25 cellular contexts compared by ENCODE assay signal in the genomic region with DNA sequence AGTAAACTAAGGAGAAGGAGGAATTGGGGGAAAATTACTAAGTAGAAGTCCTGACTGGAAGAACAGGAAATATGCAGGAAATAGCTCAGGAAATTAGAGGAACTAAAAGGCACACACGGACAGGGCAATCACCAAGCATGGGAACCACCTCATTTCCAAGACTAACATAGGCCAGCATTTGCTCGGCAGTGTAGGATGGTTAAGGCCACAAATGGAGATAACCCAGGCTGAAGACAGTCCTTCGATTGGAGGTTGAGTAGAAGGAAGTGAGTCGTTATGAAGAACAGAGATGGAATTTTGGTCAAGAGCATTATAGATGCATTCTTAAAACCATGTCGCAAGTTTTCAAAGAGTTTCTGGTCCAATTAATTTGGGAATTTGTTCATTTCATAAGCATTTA.
DNase-seq lines count a peak whose midpoint lies in the region; ATAC-seq and TF ChIP-seq lines count a peak whose summit lies in the region.
"Had no signal": no experiment of that assay in that cellular context is flagged by ENCODE, and none has a peak within 500 bp of the region (broad histone marks: within the 10 kb centered on the region; RNA-seq: fewer than 3 reads in every experiment).

No MANE protein-coding gene starts in this region.

- H3K4me3 ChIP-seq in astrocyte of the spinal cord (ENCODE audit: low read depth, low read length) (no peak overlapping the region), foreskin fibroblast (ENCODE audit: low read depth in 1 of 2, low read length in 2 of 2) (no peak overlapping the region), smooth muscle cell (no peak overlapping the region)
- H3K4me3 ChIP-seq: adrenal gland, HAP-1, heart right ventricle, psoas muscle had no signal

- no peak for ATAC-seq in HG03025 (IDR thresholded peaks at IDR 0.05; ENCODE audit: low FRiP score, unreplicated experiment)
- ATAC-seq: activated CD4-positive, alpha-beta T cell treated with anti-CD3 and anti-CD28 coated beads for 36 hours; activated T-cell treated with anti-CD3 and anti-CD28 coated beads, Interleukin-2, amount 50 U/mL, for 4 hours; heart right ventricle had no signal

- DNase-seq in AG08395 (ENCODE audit: low spot score), result peak; percentile 58
- DNase-seq in HCEC 1CT, result peak; percentile 90
- DNase-seq in astrocyte of the spinal cord (ENCODE audit: low read depth, low spot score), result peak; percentile 12
- peak; percentile 73 to 74 for DNase-seq in foreskin fibroblast
- DNase-seq in smooth muscle cell (lab: John Stamatoyannopoulos, UW; ENCODE audit: unreplicated experiment), result no peak
- DNase-seq in germinal center (ENCODE audit: low spot score), result no peak
- no peak for DNase-seq in LoVo (ENCODE audit: low spot score)
- DNase-seq: activated CD4-positive, alpha-beta T cell treated with anti-CD3 and anti-CD28 coated beads for 36 hours; activated T-cell treated with anti-CD3 and anti-CD28 coated beads, Interleukin-2, amount 50 U/mL, for 4 hours; C1 segment of cervical spinal cord; dermis blood vessel endothelial cell; DND-41; heart right ventricle; mesendoderm; NCI-H1694; NCI-H69; psoas muscle; small intestine; stimulated activated CD4-positive, alpha-beta T cell treated with anti-CD3 and anti-CD28 coated beads, Interleukin-2, amount 100 ng/mL, for 24 hours; substantia nigra had no signal

- H3K4me1 ChIP-seq in smooth muscle cell (ENCODE audit: low read depth), result no peaks in the 10 kb centered on the region
- H3K4me1 ChIP-seq: HAP-1 had no signal

- no peaks in the 10 kb centered on the region for H4K20me1 ChIP-seq in smooth muscle cell (ENCODE audit: low read depth)

- no peak for TF ChIP-seq CTCF in astrocyte of the spinal cord (IDR thresholded peaks at IDR 0.05; ENCODE audit: low read depth, low read length)
- no peak for TF ChIP-seq CTCF in foreskin fibroblast (IDR thresholded peaks at IDR 0.05; ENCODE audit: low read depth, low read length)
- no peak for TF ChIP-seq CTCF in smooth muscle cell (IDR thresholded peaks at IDR 0.05; ENCODE audit: borderline replicate concordance, insufficient read depth, poor library complexity, severe bottlenecking)

- in situ Hi-C loops in astrocyte of the spinal cord (cut with HindIII; ENCODE audit: low sequenced_read_pairs), result no loop called here

- no peak overlapping the region for H3K4me2 ChIP-seq in smooth muscle cell

- H3K36me3 ChIP-seq in smooth muscle cell (ENCODE audit: low read depth), result no peaks in the 10 kb centered on the region
- H3K36me3 ChIP-seq: adrenal gland, HAP-1, heart right ventricle, neutrophil had no signal

- H3K9me3 ChIP-seq in smooth muscle cell (replicated peaks; ENCODE audit: low read depth), result no peaks in the 10 kb centered on the region
- H3K9me3 ChIP-seq: adrenal gland, HAP-1, heart right ventricle, neutrophil, psoas muscle had no signal

- H3F3A ChIP-seq in smooth muscle cell (ENCODE audit: low read depth), result no peaks in the 10 kb centered on the region

- no peak overlapping the region for H2AFZ ChIP-seq in smooth muscle cell (ENCODE audit: low read depth)

- H3K79me2 ChIP-seq in smooth muscle cell (ENCODE audit: low read depth), result no peaks in the 10 kb centered on the region

- no peak overlapping the region for H3K9ac ChIP-seq in smooth muscle cell (ENCODE audit: low read depth)

- H3K27me3 ChIP-seq in smooth muscle cell (ENCODE audit: low read depth), result peaks cover 13% of the 10 kb centered on the region
- H3K27me3 ChIP-seq: adrenal gland, neutrophil had no signal

- WGBS in smooth muscle cell (ENCODE audit: low lambda C conversion rate), result 40% methylated on average over 5 of the region's 5 CpGs

- no peak overlapping the region for H3K27ac ChIP-seq in smooth muscle cell (ENCODE audit: low read depth)
- H3K27ac ChIP-seq: adrenal gland, heart right ventricle, neutrophil, psoas muscle, RWPE1 had no signal

Comparison
In these comparisons a context has a peak if more than half of its experiments do, and no peak if none do; other contexts are left out.
1. DNase-seq: peak in AG08395 (single experiment), HCEC 1CT (single experiment), astrocyte of the spinal cord (single experiment) and foreskin fibroblast (2 of 2); none in smooth muscle cell (single experiment), germinal center (single experiment) and LoVo (single experiment).